ENCODE assay signal across 10 cellular contexts in the genomic region with DNA sequence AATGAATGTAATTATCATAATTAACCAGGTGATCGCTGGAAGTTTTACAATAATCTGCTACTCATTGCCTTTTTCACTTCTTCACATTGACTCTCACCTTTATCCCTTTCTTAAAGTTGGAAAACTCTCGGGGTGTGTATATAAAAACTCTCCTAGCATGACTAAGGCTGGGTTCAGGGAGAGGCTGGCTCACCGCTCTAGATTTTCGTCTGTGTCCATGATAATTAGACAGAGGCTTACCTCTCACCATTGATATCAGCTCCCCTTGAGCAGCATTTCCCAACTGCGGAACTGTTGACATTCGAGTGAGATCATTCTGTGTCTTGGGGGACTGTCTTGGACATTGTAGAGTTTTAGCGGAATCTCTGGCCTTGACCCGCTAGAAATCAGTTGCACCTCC. TPM values are rescaled to one million over a fixed set of nuclear protein-coding genes. Genes with fewer than 3 reads are reported as not detected.
DNase-seq lines count a peak whose midpoint lies in the region; ATAC-seq, FAIRE-seq and TF ChIP-seq lines count a peak whose summit lies in the region.
"Had no signal": no experiment of that assay in that cellular context is flagged by ENCODE, and none has a peak within 500 bp of the region (broad histone marks: within the 10 kb centered on the region; RNA-seq: fewer than 3 reads in every experiment).

No MANE protein-coding gene starts in this region.

- 51% methylated on average over 8 of the region's 8 CpGs for WGBS in esophagus, 2 donors
- WGBS in pancreas, 2 donors: 37% methylated on average over 8 of the region's 8 CpGs
- 72% methylated on average over 8 of the region's 8 CpGs for WGBS in urinary bladder

- H3K27ac Mint-ChIP-seq in MCF 10A (ENCODE audit: low read depth, unreplicated experiment): no peak overlapping the region
- H3K27ac Mint-ChIP-seq: CD14-positive monocyte had no signal

- peak overlapping the region; percentile 95 for H3K27ac ChIP-seq in breast epithelium
- peak overlapping the region; percentile 85 to 96 for H3K27ac ChIP-seq in esophagus (ENCODE audit: low read depth in 2 of 2, low read length in 1 of 2)
- H3K27ac ChIP-seq in pancreas: peak overlapping the region in 3 of 4 donors; percentile 46 to 61 (median 50)
- H3K27ac ChIP-seq in urinary bladder (ENCODE audit: low read depth): peak overlapping the region; percentile 4

- POLR2A ChIA-PET in MCF 10A (lab: Yijun Ruan, JAX): interaction anchor here (2.1 kb wide), 1 partner anchor 13 kb away, joined by 9 read pairs; no protein-coding TSS in a partner anchor

- no peaks in the 10 kb centered on the region for H3K36me3 Mint-ChIP-seq in MCF 10A (ENCODE audit: insufficient read depth, unreplicated experiment)
- H3K36me3 Mint-ChIP-seq: CD14-positive monocyte had no signal

- H3K4me1 Mint-ChIP-seq in MCF 10A (ENCODE audit: insufficient read depth, unreplicated experiment): peaks cover 37% of the 10 kb centered on the region

- TF ChIP-seq CTCF in breast epithelium (IDR thresholded peaks at IDR 0.05) (no peak), MCF 10A (IDR thresholded peaks at IDR 0.05; ENCODE audit: unreplicated experiment) (no peak), pancreas (IDR thresholded peaks at IDR 0.05) (no peak)

- H3K27me3 Mint-ChIP-seq in MCF 10A (ENCODE audit: insufficient read depth, unreplicated experiment): no peaks in the 10 kb centered on the region

- ATAC-seq in pancreas (peak in 3 of 4 donors; percentile 3 to 15 (median 11)), HG02642 (IDR thresholded peaks at IDR 0.05; ENCODE audit: poor library complexity, unreplicated experiment) (no peak)

- intact Hi-C loops in breast epithelium (cut with DNase I; ENCODE audit: low total_unique reads): no loop called here
- intact Hi-C loops in MCF 10A (cut with micrococcal nuclease): loop anchor here (2.0 kb wide), 2 partner anchors 26 to 52 kb away; no protein-coding TSS in a partner anchor
- intact Hi-C loops in pancreas (cut with DNase I): loop anchor here in 1 of 3 donors (5.0 kb wide), 1 partner anchor 47 kb away; no protein-coding TSS in a partner anchor

- H3K4me1 ChIP-seq in breast epithelium (peaks cover 11 to 85% of the 10 kb centered on the region in 2 donors), esophagus (ENCODE audit: control insufficient read depth in 2 of 2, insufficient read depth in 2 of 2, low read length in 1 of 2) (peaks cover 23 to 60% of the 10 kb centered on the region in 2 donors), pancreas (peaks cover 5 to 46% (median 31%) of the 10 kb centered on the region in 3 donors), urinary bladder (ENCODE audit: insufficient read depth) (no peaks in the 10 kb centered on the region)

- no TSS peak for BruUV-seq in MCF 10A (replicated peaks; lab: Mats Ljungman, UMichigan)

- FAIRE-seq in pancreas (lab: Jason Lieb, UNC): no peak

- no peak overlapping the region for H3K4me3 ChIP-seq in breast epithelium
- no peak overlapping the region for H3K4me3 ChIP-seq in esophagus (ENCODE audit: low read depth in 1 of 2, low read length in 2 of 2)
- no peak overlapping the region for H3K4me3 ChIP-seq in pancreas
- H3K4me3 ChIP-seq in urinary bladder (ENCODE audit: low read depth, low read length): no peak overlapping the region
- H3K4me3 ChIP-seq: GM12878 had no signal

- H3K9me3 Mint-ChIP-seq in MCF 10A (ENCODE audit: unreplicated experiment): no peaks in the 10 kb centered on the region

- CTCF ChIA-PET in MCF 10A (lab: Yijun Ruan, JAX): interaction anchor here (1.0 to 2.9 kb wide), 7 partner anchors 13 to 58 kb away, joined by 3 to 27 read pairs (median 6); no protein-coding TSS in a partner anchor

- H3K9me3 ChIP-seq in breast epithelium (no peaks in the 10 kb centered on the region), esophagus (ENCODE audit: control insufficient read depth in 2 of 2, insufficient read depth in 1 of 2, low read depth in 1 of 2, low read length in 1 of 2) (no peaks in the 10 kb centered on the region), pancreas (no peaks in the 10 kb centered on the region)

- DNase-seq in breast epithelium (ENCODE audit: low spot score in 2 of 2) (no peak), MCF 10A (ENCODE audit: unreplicated experiment) (no peak), pancreas (no peak), nucleus accumbens (lab: John Stamatoyannopoulos, UW) (no peak), middle frontal gyrus (ENCODE audit: extremely low spot score, low spot score) (no peak)

- no peak for TF ChIP-seq POLR2A in breast epithelium (IDR thresholded peaks at IDR 0.05)

- no peaks in the 10 kb centered on the region for H3K36me3 ChIP-seq in breast epithelium
- no peaks in the 10 kb centered on the region for H3K36me3 ChIP-seq in esophagus (ENCODE audit: control insufficient read depth in 2 of 2, insufficient read depth in 2 of 2, low read length in 1 of 2)
- H3K36me3 ChIP-seq in pancreas: no peaks in the 10 kb centered on the region
- no peaks in the 10 kb centered on the region for H3K36me3 ChIP-seq in urinary bladder (ENCODE audit: insufficient read depth)

- no peaks in the 10 kb centered on the region for H3K27me3 ChIP-seq in breast epithelium
- H3K27me3 ChIP-seq in esophagus (ENCODE audit: control insufficient read depth in 1 of 2, insufficient read depth in 2 of 2, low read length in 2 of 2): no peaks in the 10 kb centered on the region
- no peaks in the 10 kb centered on the region for H3K27me3 ChIP-seq in pancreas

- no peak overlapping the region for H3K4me3 Mint-ChIP-seq in MCF 10A (ENCODE audit: unreplicated experiment)
- H3K4me3 Mint-ChIP-seq: CD14-positive monocyte had no signal

RNA-seq across cellular contexts. Expression of gene NFIX, which starts 39.4 kb away (rescaled TPM):
- total RNA-seq in breast epithelium (10 to 100 TPM; 43.6 to 53.9 (median 52.8) TPM), MCF 10A (2022) (26.9 and 27.2 TPM in 2 replicates), pancreas (10 to 100 TPM; 30.9 to 45.1 (median 36.0) TPM), urinary bladder (83.5 TPM)
- polyA plus RNA-seq in esophagus (10 to 100 TPM; 26.9 to 38.5 TPM), pancreas (10 to 100 TPM in 1 of 2 donors, 1 to 10 TPM in 1; 8.3 to 16.6 TPM), urinary bladder (88.6 TPM)

Comparison
In these comparisons a context has a peak if more than half of its experiments do, and no peak if none do; other contexts are left out.
1. H3K27ac ChIP-seq: peak in every context shown above with its lines; median percentile 95 in breast epithelium; 90 in esophagus; 50 in pancreas; 4 in urinary bladder.